In genomic region chr9:34437006-34437925, GRCh38 we compare ENCODE assay signal across 8 cellular contexts. TPM values are rescaled to one million over a fixed set of nuclear protein-coding genes. Genes with fewer than 3 reads are reported as not detected.
DNase-seq lines count a peak whose midpoint lies in the region; ATAC-seq and TF ChIP-seq lines count a peak whose summit lies in the region.

No MANE protein-coding gene starts in this region.

- H3K4me3 ChIP-seq in lower lobe of right lung: no peak overlapping the region

- H3K27ac Mint-ChIP-seq in activated CD4-positive, alpha-beta T cell treated with anti-CD3 and anti-CD28 coated beads for 36 hours: no peak overlapping the region

- H3K36me3 ChIP-seq in lower lobe of right lung: no peaks in the 10 kb centered on the region

- POLR2A ChIA-PET in activated CD4-positive, alpha-beta T cell treated with anti-CD3 and anti-CD28 coated beads for 36 hours (lab: Charles Lee): no interaction called here

- H3K9me3 ChIP-seq in lower lobe of right lung: no peaks in the 10 kb centered on the region

- no peaks in the 10 kb centered on the region for H3K9me3 Mint-ChIP-seq in activated CD4-positive, alpha-beta T cell treated with anti-CD3 and anti-CD28 coated beads for 36 hours (ENCODE audit: low read depth)

- peaks cover 22% of the 10 kb centered on the region for H3K4me1 ChIP-seq in lower lobe of right lung

- intact Hi-C loops in activated CD4-positive, alpha-beta T cell treated with anti-CD3 and anti-CD28 coated beads for 36 hours (cut with DNase I, micrococcal nuclease): loop anchor here (1.0 to 5.0 kb wide), 6 partner anchors 50 to 166 kb away; no protein-coding TSS in a partner anchor
- intact Hi-C loops in lower lobe of right lung (cut with DNase I): no loop called here

- peaks cover 9% of the 10 kb centered on the region for H3K4me1 Mint-ChIP-seq in activated CD4-positive, alpha-beta T cell treated with anti-CD3 and anti-CD28 coated beads for 36 hours

- peak; percentile 37 for DNase-seq in CMK (ENCODE audit: low read depth)
- peak; percentile 57 for DNase-seq in HCEC 1CT
- DNase-seq in NCI-H2227 treated with DMSO at 0.1 percent for 48 hours (lab: John Stamatoyannopoulos, UW): peak; percentile 30
- DNase-seq in activated CD4-positive, alpha-beta T cell treated with anti-CD3 and anti-CD28 coated beads for 36 hours: peak; percentile 77
- peak; percentile 78 to 88 for DNase-seq in dermis microvascular lymphatic vessel endothelial cell (ENCODE audit: low read depth in 2 of 2)
- no peak for DNase-seq in lower lobe of right lung
- peak; percentile 75 for DNase-seq in stimulated activated CD8-positive, alpha-beta memory T cell treated with anti-CD3 and anti-CD28 coated beads, Interleukin-4, amount 100 ng/mL, for 48 hours

- H3K4me3 Mint-ChIP-seq in activated CD4-positive, alpha-beta T cell treated with anti-CD3 and anti-CD28 coated beads for 36 hours: no peak overlapping the region

- peak; percentile 78 for TF ChIP-seq CTCF in lower lobe of right lung (IDR thresholded peaks at IDR 0.05)

- H3K36me3 Mint-ChIP-seq in activated CD4-positive, alpha-beta T cell treated with anti-CD3 and anti-CD28 coated beads for 36 hours (ENCODE audit: low read depth): peaks cover 4% of the 10 kb centered on the region

- no peaks in the 10 kb centered on the region for H3K27me3 Mint-ChIP-seq in activated CD4-positive, alpha-beta T cell treated with anti-CD3 and anti-CD28 coated beads for 36 hours

- CTCF ChIA-PET in activated CD4-positive, alpha-beta T cell treated with anti-CD3 and anti-CD28 coated beads for 36 hours (lab: Charles Lee): interaction anchor here (0.9 to 2.5 kb wide), 8 partner anchors 59 to 163 kb away, joined by 3 to 10 read pairs (median 4); no protein-coding TSS in a partner anchor

- peak; percentile 96 for ATAC-seq in activated CD4-positive, alpha-beta T cell treated with anti-CD3 and anti-CD28 coated beads for 36 hours
- ATAC-seq in lower lobe of right lung (peak; percentile 90 to 91), HG02798 (IDR thresholded peaks at IDR 0.05; ENCODE audit: poor library complexity, unreplicated experiment) (no peak)

- no peak overlapping the region for H3K27ac ChIP-seq in lower lobe of right lung

- no peaks in the 10 kb centered on the region for H3K27me3 ChIP-seq in lower lobe of right lung (ENCODE audit: low read depth)

RNA-seq across cellular contexts. Expression of gene FAM219A, which starts 21.1 kb away (rescaled TPM):
- total RNA-seq in activated CD4-positive, alpha-beta T cell treated with anti-CD3 and anti-CD28 coated beads for 36 hours: 10 to 100 TPM in 1 of 2 experiments, 1 to 10 TPM in 1; 9.7 to 12.9 TPM
- total RNA-seq in dermis microvascular lymphatic vessel endothelial cell (5.0 and 6.1 TPM in 2 replicates), lower lobe of right lung (24.5 TPM)

RNA-seq across cellular contexts. Expression of gene DNAI1, which starts 21.3 kb away (rescaled TPM):
- under 1 TPM in 1 of 2 experiments, not detected in 1; 0.34 TPM for total RNA-seq in activated CD4-positive, alpha-beta T cell treated with anti-CD3 and anti-CD28 coated beads for 36 hours
- total RNA-seq in dermis microvascular lymphatic vessel endothelial cell (not detected in 2 replicates), lower lobe of right lung (13.5 TPM)

Comparison
In these comparisons a context has a peak if more than half of its experiments do, and no peak if none do; other contexts are left out.
1. RNA of gene DNAI1, which starts 21.3 kb away (total RNA-seq): 13.5 TPM in lower lobe of right lung (single experiment); 0.34 TPM in activated CD4-positive, alpha-beta T cell treated with anti-CD3 and anti-CD28 coated beads for 36 hours and not detected in dermis microvascular lymphatic vessel endothelial cell; every median in the first group is over 10 times any median in the second.